In genomic region chr10:12419279-12419847, GRCh38 we compare ENCODE assay signal across 8 cellular contexts.
DNase-seq lines count a peak whose midpoint lies in the region; ATAC-seq and TF ChIP-seq lines count a peak whose summit lies in the region.

No MANE protein-coding gene starts in this region.

- ATAC-seq in foreskin keratinocyte (peak; percentile 97), GM19023 (IDR thresholded peaks at IDR 0.05; ENCODE audit: unreplicated experiment) (no peak)

- H3K27me3 ChIP-seq in foreskin keratinocyte = peaks cover 49% of the 10 kb centered on the region

- no peak for TF ChIP-seq CTCF in foreskin keratinocyte (conservative IDR thresholded peaks at IDR 0.05)

- DNase-seq in LoVo (ENCODE audit: low spot score) (peak; percentile 55), activated T-cell treated with anti-CD3 and anti-CD28 coated beads for 4 hours (peak; percentile 40), foreskin keratinocyte (peak; percentile 91 to 95), T1000 (lab: John Stamatoyannopoulos, UW) (no peak), NCI-H524 (lab: John Stamatoyannopoulos, UW) (no peak), NCI-H2227 (lab: John Stamatoyannopoulos, UW; ENCODE audit: unreplicated experiment) (no peak)
- peak; percentile 51 to 73 (median 68) for DNase-seq in stimulated activated CD4-positive, alpha-beta T cell treated with anti-CD3 and anti-CD28 coated beads, TNF-alpha, amount 100 ng/mL, for 48 hours (ENCODE audit: low read depth in 3 of 3)

- H3K4me1 ChIP-seq in foreskin keratinocyte = peaks cover 6% of the 10 kb centered on the region

- H3K27ac ChIP-seq in foreskin keratinocyte = no peak overlapping the region

Comparison
In these comparisons a context has a peak if more than half of its experiments do, and no peak if none do; other contexts are left out.
1. DNase-seq: peak in LoVo (single experiment), activated T-cell treated with anti-CD3 and anti-CD28 coated beads for 4 hours (single experiment), foreskin keratinocyte (2 of 2) and stimulated activated CD4-positive, alpha-beta T cell treated with anti-CD3 and anti-CD28 coated beads, TNF-alpha, amount 100 ng/mL, for 48 hours (3 of 3); none in T1000 (single experiment), NCI-H524 (0 of 2) and NCI-H2227 (single experiment).